Comparison of ENCODE assay signal across 8 cellular contexts in the genomic region with DNA sequence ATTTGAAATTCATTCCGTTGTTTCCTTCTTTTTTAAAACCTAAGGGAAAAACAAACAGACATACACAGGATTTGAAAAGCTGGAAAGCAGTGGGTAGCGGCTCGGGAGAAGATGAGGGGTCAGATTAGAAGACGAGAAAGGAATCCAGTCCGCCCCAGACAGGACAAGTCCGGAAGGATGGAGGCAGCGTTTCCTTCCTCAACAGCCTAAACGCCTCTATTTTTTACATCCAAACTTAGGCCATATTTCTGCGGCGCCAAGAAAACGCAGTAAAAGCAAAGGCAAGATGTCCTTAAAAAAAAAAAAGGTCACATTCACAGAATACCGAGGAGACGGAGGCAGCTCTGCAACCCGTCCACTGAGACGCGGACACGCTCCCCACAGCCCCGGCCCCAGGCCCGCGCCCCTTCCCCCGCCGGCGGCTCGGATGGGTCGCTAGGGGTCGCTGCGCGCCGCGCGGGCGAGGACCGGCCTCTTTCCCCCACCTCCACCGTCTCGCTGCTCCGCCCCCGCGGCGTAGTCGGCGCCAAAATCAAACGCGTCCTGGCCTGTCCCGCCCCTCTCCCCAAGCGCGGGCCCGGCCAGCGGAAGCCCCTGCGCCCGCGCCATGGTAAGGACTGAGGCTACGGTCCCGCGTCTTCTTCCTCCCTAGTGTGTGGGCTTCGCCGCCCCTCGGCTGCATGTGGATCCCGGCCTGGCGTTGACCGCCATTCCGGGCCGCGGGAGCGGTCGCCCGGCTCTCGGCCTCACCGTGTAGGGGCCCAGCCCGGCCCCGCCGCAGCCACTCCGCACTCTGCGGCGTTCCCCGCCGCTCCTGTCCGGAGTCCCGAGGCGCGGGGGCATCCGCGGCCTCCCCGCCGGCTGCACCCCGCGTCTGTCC. TPM values are rescaled to one million over a fixed set of nuclear protein-coding genes. Genes with fewer than 3 reads are reported as not detected.
DNase-seq lines count a peak whose midpoint lies in the region; ATAC-seq and TF ChIP-seq lines count a peak whose summit lies in the region.

A gene with protein sequence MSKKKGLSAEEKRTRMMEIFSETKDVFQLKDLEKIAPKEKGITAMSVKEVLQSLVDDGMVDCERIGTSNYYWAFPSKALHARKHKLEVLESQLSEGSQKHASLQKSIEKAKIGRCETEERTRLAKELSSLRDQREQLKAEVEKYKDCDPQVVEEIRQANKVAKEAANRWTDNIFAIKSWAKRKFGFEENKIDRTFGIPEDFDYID (plus strand): TSS at position 558 of the 880 bp plus-strand sequence. CDS start 50 bp downstream, at position 608.

- H3K36me3 Mint-ChIP-seq in Caco-2 (ENCODE audit: insufficient read depth, unreplicated experiment), result peaks cover 5% of the 10 kb centered on the region
- no peaks in the 10 kb centered on the region for H3K36me3 Mint-ChIP-seq in memory B cell

- no peaks in the 10 kb centered on the region for H3K9me3 ChIP-seq in Caco-2
- H3K9me3 ChIP-seq in effector memory CD4-positive, alpha-beta T cell (ENCODE audit: control insufficient read depth, low read length), result no peaks in the 10 kb centered on the region

- DNase-seq in Caco-2 (peak; percentile 89 to 94), HS-27A (ENCODE audit: low read depth) (peak; percentile 69), NOMO-1 (lab: John Stamatoyannopoulos, UW; ENCODE audit: unreplicated experiment in 2 of 2) (peak; percentile 73 to 90), memory B cell (ENCODE audit: low spot score in 2 of 2) (peak; percentile 90 to 93)
- peak; percentile 96 for DNase-seq in activated CD8-positive, alpha-beta memory T cell treated with anti-CD3 and anti-CD28 coated beads for 24 hours
- DNase-seq in effector memory CD4-positive, alpha-beta T cell, result peak; percentile 77 to 83 (median 77)
- peak; percentile 70 for DNase-seq in stimulated activated CD8-positive, alpha-beta memory T cell treated with anti-CD3 and anti-CD28 coated beads, Interleukin-12 subunit alpha, Interleukin-12 subunit beta, amount 100 ng/mL, for 24 hours (ENCODE audit: extremely low read depth)

- H3K27ac ChIP-seq in effector memory CD4-positive, alpha-beta T cell (ENCODE audit: insufficient read depth, low read length, poor library complexity, severe bottlenecking), result peak within 1 kb of the TSS; percentile 7

- H3K27me3 ChIP-seq in Caco-2 (replicated peaks; ENCODE audit: control insufficient read depth, insufficient read depth, low read length), result no peaks in the 10 kb centered on the region
- H3K27me3 ChIP-seq in effector memory CD4-positive, alpha-beta T cell (replicated peaks; ENCODE audit: control insufficient read depth, insufficient read depth, low read length, poor library complexity, severe bottlenecking), result no peaks in the 10 kb centered on the region

- H3K4me3 Mint-ChIP-seq in Caco-2 (ENCODE audit: unreplicated experiment) (peak within 1 kb of the TSS; percentile 81), memory B cell (peak within 1 kb of the TSS; percentile 92)

- peak within 1 kb of the TSS; percentile 88 for H3K4me3 ChIP-seq in Caco-2 (ENCODE audit: low read depth, low read length)
- H3K4me3 ChIP-seq in effector memory CD4-positive, alpha-beta T cell (ENCODE audit: insufficient read depth, low read depth, low read length, poor library complexity, severe bottlenecking), result peak within 1 kb of the TSS; percentile 91

- peak within 1 kb of the TSS; percentile 82 for H3K27ac Mint-ChIP-seq in Caco-2 (ENCODE audit: unreplicated experiment)
- H3K27ac Mint-ChIP-seq in memory B cell, result peak within 1 kb of the TSS; percentile 65

- peaks cover 20% of the 10 kb centered on the region for H3K4me1 Mint-ChIP-seq in Caco-2 (ENCODE audit: low read depth, unreplicated experiment)
- H3K4me1 Mint-ChIP-seq in memory B cell, result peaks cover 16% of the 10 kb centered on the region

- peaks cover 17% of the 10 kb centered on the region for H3K4me1 ChIP-seq in Caco-2
- peaks cover 5% of the 10 kb centered on the region for H3K4me1 ChIP-seq in effector memory CD4-positive, alpha-beta T cell (ENCODE audit: control insufficient read depth, insufficient read depth, low read length, poor library complexity, severe bottlenecking)

- CTCF ChIA-PET in Caco-2 (lab: Charles Lee), result interaction anchor here (0.7 to 1.8 kb wide), 2 partner anchors 201 to 208 kb away, joined by 6 to 8 read pairs; no protein-coding TSS in a partner anchor

- TF ChIP-seq CTCF in Caco-2 (IDR thresholded peaks at IDR 0.05; ENCODE audit: insufficient read depth in 1 of 2, low read depth in 1 of 2, low read length in 1 of 2, severe bottlenecking in 1 of 2, unreplicated experiment in 1 of 2), result peak; percentile 62 to 95

- TSS peak; percentile 59 for BruUV-seq in Caco-2 (replicated peaks; lab: Mats Ljungman, UMichigan)

- POLR2A ChIA-PET in Caco-2 (lab: Charles Lee), result no interaction called here

- no peaks in the 10 kb centered on the region for H3K36me3 ChIP-seq in Caco-2 (ENCODE audit: control insufficient read depth, insufficient read depth, low read length)
- H3K36me3 ChIP-seq in effector memory CD4-positive, alpha-beta T cell (ENCODE audit: control insufficient read depth, insufficient read depth, low read length), result no peaks in the 10 kb centered on the region

- intact Hi-C loops in Caco-2 (cut with micrococcal nuclease; ENCODE audit: unreplicated experiment), result loop anchor here (1.0 to 2.0 kb wide), 6 partner anchors 88 to 406 kb away; no protein-coding TSS in a partner anchor

- ATAC-seq in GM19468 (IDR thresholded peaks at IDR 0.05; ENCODE audit: extremely low read depth, unreplicated experiment) (peak; percentile 35), memory B cell (ENCODE audit: low read depth) (peak; percentile 88)

- H3K9me3 Mint-ChIP-seq in Caco-2 (ENCODE audit: unreplicated experiment), result no peaks in the 10 kb centered on the region
- no peaks in the 10 kb centered on the region for H3K9me3 Mint-ChIP-seq in memory B cell

- H3K27me3 Mint-ChIP-seq in Caco-2 (ENCODE audit: insufficient read depth, unreplicated experiment) (no peaks in the 10 kb centered on the region), memory B cell (no peaks in the 10 kb centered on the region)

RNA-seq across cellular contexts. Expression of the gene that starts here (rescaled TPM):
- total RNA-seq in Caco-2 (2022), result 19.8 and 21.8 TPM in 2 replicates

Comparison
In these comparisons a context has a peak if more than half of its experiments do, and no peak if none do; other contexts are left out.
1. Peak in every context shown above with its lines: DNase-seq, ATAC-seq, H3K4me3 ChIP-seq and H3K27ac ChIP-seq.